Comparison of ENCODE assay signal across 1 cellular context in genomic region chr3:194486540-194487288, GRCh38.
TF ChIP-seq lines count a peak whose summit lies in the region.

Gene ATP13A3, minus strand, starts transcription at chr3:194487002. Its CDS starts 24,812 bp downstream, at chr3:194462190.

TF ChIP-seq in HEK293, 187 proteins besides CTCF, POLR2A, EP300 and RAD21 (continued from another document):
- no peak for TF ChIP-seq ZBTB49 (tag by site-specific recombination; IDR thresholded peaks at IDR 0.05; ENCODE audit: low read depth)
- TF ChIP-seq SCRT1 (tag by site-specific recombination; IDR thresholded peaks at IDR 0.05; ENCODE audit: borderline replicate concordance), result no peak
- TF ChIP-seq ZNF623 (tag by site-specific recombination; IDR thresholded peaks at IDR 0.05), result no peak
- no peak for TF ChIP-seq ZNF701 (tag by site-specific recombination; IDR thresholded peaks at IDR 0.05)
- TF ChIP-seq SP7 (tag by site-specific recombination; IDR thresholded peaks at IDR 0.05), result no peak
- TF ChIP-seq ZNF664 (tag by site-specific recombination; IDR thresholded peaks at IDR 0.05), result no peak
- no peak for TF ChIP-seq ZFP3 (tag by site-specific recombination; IDR thresholded peaks at IDR 0.05; ENCODE audit: low read depth)
- TF ChIP-seq MEIS1 (CRISPR knock-in tag; IDR thresholded peaks at IDR 0.05; ENCODE audit: borderline replicate concordance), result no peak
- TF ChIP-seq ZNF2 (tag by site-specific recombination; IDR thresholded peaks at IDR 0.05), result no peak
- TF ChIP-seq ZNF16 (tag by site-specific recombination; IDR thresholded peaks at IDR 0.05; ENCODE audit: low read depth), result no peak
- TF ChIP-seq YY2 (tag by site-specific recombination; IDR thresholded peaks at IDR 0.05), result no peak
- TF ChIP-seq ZNF239 (tag by site-specific recombination; IDR thresholded peaks at IDR 0.05), result no peak
- TF ChIP-seq ZNF404 (tag by site-specific recombination; IDR thresholded peaks at IDR 0.05), result no peak
- no peak for TF ChIP-seq TCF7L2 (IDR thresholded peaks at IDR 0.05; ENCODE audit: borderline replicate concordance, low read depth, low read length)
- TF ChIP-seq REST (tag by site-specific recombination; IDR thresholded peaks at IDR 0.05), result no peak
- no peak for TF ChIP-seq ZNF184 (tag by site-specific recombination; IDR thresholded peaks at IDR 0.05)
- TF ChIP-seq ZNF146 (tag by site-specific recombination; IDR thresholded peaks at IDR 0.05), result no peak
- no peak for TF ChIP-seq PRDM2 (tag by site-specific recombination; IDR thresholded peaks at IDR 0.05; ENCODE audit: borderline replicate concordance)
- no peak for TF ChIP-seq ZNF121 (tag by site-specific recombination; IDR thresholded peaks at IDR 0.05)
- TF ChIP-seq TRIM28 (IDR thresholded peaks at IDR 0.05; ENCODE audit: borderline replicate concordance, low read length), result no peak
- no peak for TF ChIP-seq ZNF416 (tag by site-specific recombination; IDR thresholded peaks at IDR 0.05)
- no peak for TF ChIP-seq ZNF610 (tag by site-specific recombination; IDR thresholded peaks at IDR 0.05; ENCODE audit: borderline replicate concordance)
- 0 out of 2 replicates have a peak, but pooled peaks have one; percentile 46 for TF ChIP-seq ZNF76 (tag by site-specific recombination; IDR thresholded peaks at IDR 0.05; ENCODE audit: borderline replicate concordance, low read depth)
- no peak for TF ChIP-seq ZBTB20 (tag by site-specific recombination; IDR thresholded peaks at IDR 0.05)
- no peak for TF ChIP-seq ZNF561 (tag by site-specific recombination; IDR thresholded peaks at IDR 0.05; ENCODE audit: borderline replicate concordance)
- no peak for TF ChIP-seq OVOL3 (tag by site-specific recombination; IDR thresholded peaks at IDR 0.05)
- no peak for TF ChIP-seq ZBTB44 (tag by site-specific recombination; IDR thresholded peaks at IDR 0.05)
- no peak for TF ChIP-seq ZNF707 (tag by site-specific recombination; IDR thresholded peaks at IDR 0.05)
- TF ChIP-seq ZNF449 (tag by site-specific recombination; IDR thresholded peaks at IDR 0.05), result no peak
- no peak for TF ChIP-seq ZBTB48 (tag by site-specific recombination; IDR thresholded peaks at IDR 0.05)
- no peak for TF ChIP-seq ZNF555 (tag by site-specific recombination; conservative IDR thresholded peaks at IDR 0.05)
- no peak for TF ChIP-seq ZNF18 (tag by site-specific recombination; IDR thresholded peaks at IDR 0.05)
- no peak for TF ChIP-seq ZNF174 (tag by site-specific recombination; IDR thresholded peaks at IDR 0.05)
- no peak for TF ChIP-seq ZNF658 (tag by site-specific recombination; IDR thresholded peaks at IDR 0.05)
- no peak for TF ChIP-seq ZFP37 (tag by site-specific recombination; IDR thresholded peaks at IDR 0.05)
- 0 out of 2 replicates have a peak, but pooled peaks have one; percentile 10 for TF ChIP-seq ZBTB21 (tag by site-specific recombination; IDR thresholded peaks at IDR 0.05)
- no peak for TF ChIP-seq ZNF692 (tag by site-specific recombination; IDR thresholded peaks at IDR 0.05)
- TF ChIP-seq ZNF837 (tag by site-specific recombination; IDR thresholded peaks at IDR 0.05), result no peak
- TF ChIP-seq ZNF843 (tag by site-specific recombination; IDR thresholded peaks at IDR 0.05), result no peak
- TF ChIP-seq GFI1B (tag by site-specific recombination; IDR thresholded peaks at IDR 0.05), result no peak
- peak; percentile 96 for TF ChIP-seq SP3 (tag by site-specific recombination; IDR thresholded peaks at IDR 0.05)
- no peak for TF ChIP-seq ZNF138 (tag by site-specific recombination; IDR thresholded peaks at IDR 0.05; ENCODE audit: borderline replicate concordance)
- no peak for TF ChIP-seq ZEB2 (tag by site-specific recombination; IDR thresholded peaks at IDR 0.05)
- no peak for TF ChIP-seq ZNF248 (tag by site-specific recombination; IDR thresholded peaks at IDR 0.05)
